ENCODE assay signal across 9 cellular contexts in genomic region chr3:14460342-14461005, GRCh38. TPM values are rescaled to one million over a fixed set of nuclear protein-coding genes. Genes with fewer than 3 reads are reported as not detected.
DNase-seq lines count a peak whose midpoint lies in the region; ATAC-seq, FAIRE-seq and TF ChIP-seq lines count a peak whose summit lies in the region.
"Had no signal": no experiment of that assay in that cellular context is flagged by ENCODE, and none has a peak within 500 bp of the region (broad histone marks: within the 10 kb centered on the region; RNA-seq: fewer than 3 reads in every experiment).

No MANE protein-coding gene starts in this region.

- H3K9me2 ChIP-seq in HCT116 (ENCODE audit: insufficient read depth), result no peaks in the 10 kb centered on the region

- H2AFZ ChIP-seq in HCT116 (ENCODE audit: low read depth, low read length, poor library complexity, severe bottlenecking), result no peak overlapping the region
- H2AFZ ChIP-seq: parathyroid adenoma had no signal

- RAD21 ChIA-PET in HCT116 (lab: Charles Lee; ENCODE audit: low non-redundant PET in 1 of 2, low total read pairs in 2 of 2, uncharacterized antibody in 2 of 2, unreplicated experiment in 2 of 2), result interaction anchor here in 1 of 2 experiments (1.7 kb wide), 1 partner anchor 257 kb away, joined by 7 read pairs; no protein-coding TSS in a partner anchor

- H3K9ac ChIP-seq in HCT116 (ENCODE audit: low read length), result no peak overlapping the region
- H3K9ac ChIP-seq: parathyroid adenoma had no signal

- no peaks in the 10 kb centered on the region for H3K9me3 ChIP-seq in HCT116 (ENCODE audit: control insufficient read depth in 1 of 2, insufficient read depth in 1 of 2, low read depth in 1 of 2, low read length in 2 of 2)
- no peaks in the 10 kb centered on the region for H3K9me3 ChIP-seq in adrenal gland (replicated peaks in 1 of 3)
- H3K9me3 ChIP-seq in heart right ventricle, result no peaks in the 10 kb centered on the region
- H3K9me3 ChIP-seq in gastrocnemius medialis, result no peaks in the 10 kb centered on the region

- DNase-seq in HCT116 (ENCODE audit: low read depth, low spot score) (no peak), adrenal gland (peak; percentile 63 to 87 (median 82)), heart right ventricle (peak; percentile 78 to 83), gastrocnemius medialis (peak; percentile 52 to 80), GM12892 (ENCODE audit: insufficient read length) (no peak), NCI-H2107 treated with DMSO at 0.1 percent for 48 hours (lab: John Stamatoyannopoulos, UW; ENCODE audit: unreplicated experiment) (no peak), NCI-H1694 treated with DMSO at 0.1 percent for 48 hours (lab: John Stamatoyannopoulos, UW) (no peak)

- intact Hi-C loops in HCT116 (cut with micrococcal nuclease) (loop anchor here (1.0 to 2.0 kb wide), 3 partner anchors 199 to 564 kb away; no protein-coding TSS in a partner anchor), adrenal gland (cut with DNase I) (loop anchor here in 1 of 2 donors (5.0 kb wide), 1 partner anchor 63 kb away; no protein-coding TSS in a partner anchor), heart right ventricle (cut with DNase I) (loop anchor here in 7 of 10 donors (2.0 to 10.0 kb wide), 7 partner anchors 58 to 806 kb away; partner anchors contain the start of gene SLC6A6 (in 2 of the 7)), gastrocnemius medialis (cut with DNase I; ENCODE audit: low total_unique reads) (loop anchor here (2.0 to 10.0 kb wide), 2 partner anchors 258 to 566 kb away; no protein-coding TSS in a partner anchor)

- in situ Hi-C loops in gastrocnemius medialis (cut with MboI; ENCODE audit: low sequenced_read_pairs in 4 of 4), result loop anchor here (5.0 to 25.0 kb wide), 5 partner anchors 56 to 573 kb away; partner anchors contain the start of genes SLC6A6 (in 2 of the 4) and WNT7A (in 2 of the 4)

- POLR2A ChIA-PET in HCT116 (lab: Charles Lee), result no interaction called here

- ATAC-seq in HCT116 (no peak), heart right ventricle (peak; percentile 65 to 94 (median 90)), gastrocnemius medialis (peak; percentile 78 to 80), HG02763 (IDR thresholded peaks at IDR 0.05; ENCODE audit: unreplicated experiment) (no peak)

- TF ChIP-seq CTCF in HCT116 (IDR thresholded peaks at IDR 0.05 in 2 of 3, conservative IDR thresholded peaks at IDR 0.05 in 1 of 3; ENCODE audit: borderline replicate concordance in 1 of 3, insufficient read depth in 1 of 3, low read depth in 2 of 3, low read length in 2 of 3), result no peak
- TF ChIP-seq CTCF in adrenal gland (IDR thresholded peaks at IDR 0.05), result no peak
- TF ChIP-seq CTCF in heart right ventricle (IDR thresholded peaks at IDR 0.05), result no peak
- TF ChIP-seq CTCF in gastrocnemius medialis (IDR thresholded peaks at IDR 0.05 in 4 of 5, conservative IDR thresholded peaks at IDR 0.05 in 1 of 5), result no peak

- TSS peak; percentile 18 for BruUV-seq in HCT116 (replicated peaks; lab: Mats Ljungman, UMichigan)

- 38 to 66% (median 46%) methylated on average over 7 to 9 of the region's 9 CpGs for WGBS in adrenal gland, 4 donors
- WGBS in heart right ventricle, 2 donors, result 48 to 52% methylated on average over 9 of the region's 9 CpGs

- peaks cover 11 to 21% of the 10 kb centered on the region in 2 experiments; a peak in 3 of 4 replicates for H3K36me3 ChIP-seq in HCT116 (ENCODE audit: control insufficient read depth in 1 of 2, insufficient read depth in 2 of 2, low read length in 2 of 2)
- peaks cover 0 to 48% of the 10 kb centered on the region in 2 donors for H3K36me3 ChIP-seq in adrenal gland (replicated peaks in 1 of 2)
- H3K36me3 ChIP-seq in heart right ventricle, result peaks cover 0 to 98% (median under 1%) of the 10 kb centered on the region in 9 donors
- H3K36me3 ChIP-seq in gastrocnemius medialis, result peaks cover 0 to 59% of the 10 kb centered on the region in 2 donors

- no peak overlapping the region for H3K27ac ChIP-seq in HCT116 (ENCODE audit: low read depth, low read length)
- peak overlapping the region in 4 of 5 donors; percentile 7 to 67 (median 46) for H3K27ac ChIP-seq in adrenal gland
- H3K27ac ChIP-seq in heart right ventricle, result peak overlapping the region in 6 of 10 donors; percentile 10 to 44 (median 22)
- H3K27ac ChIP-seq in gastrocnemius medialis, result peak overlapping the region; percentile 41 to 66 (median 60)
- H3K27ac ChIP-seq: parathyroid adenoma had no signal

- H3K4me2 ChIP-seq in HCT116 (ENCODE audit: low read length), result no peak overlapping the region

- CTCF ChIA-PET in HCT116 (lab: Charles Lee), result interaction anchor here (0.7 to 1.1 kb wide), 3 partner anchors 199 to 257 kb away, joined by 3 to 12 read pairs (median 7); no protein-coding TSS in a partner anchor

- H4K20me1 ChIP-seq in HCT116 (ENCODE audit: insufficient read depth), result no peaks in the 10 kb centered on the region

- H3K4me3 ChIP-seq in HCT116 (replicated peaks in 1 of 2; ENCODE audit: low read depth in 1 of 2, low read length in 2 of 2), result no peak overlapping the region
- no peak overlapping the region for H3K4me3 ChIP-seq in adrenal gland
- H3K4me3 ChIP-seq in heart right ventricle, result no peak overlapping the region
- H3K4me3 ChIP-seq in gastrocnemius medialis, result no peak overlapping the region

- FAIRE-seq in GM12892 (lab: Jason Lieb, UNC), result no peak

- TF ChIP-seq RAD21 in HCT116 (IDR thresholded peaks at IDR 0.05; ENCODE audit: low read depth), result no peak

- no peak for TF ChIP-seq POLR2A in HCT116 (IDR thresholded peaks at IDR 0.05; ENCODE audit: borderline replicate concordance, extremely low read depth, insufficient read depth, insufficient read length)
- TF ChIP-seq POLR2A in adrenal gland (IDR thresholded peaks at IDR 0.05), result no peak
- TF ChIP-seq POLR2A in gastrocnemius medialis (IDR thresholded peaks at IDR 0.05), result no peak
- TF ChIP-seq POLR2A in GM12892 (IDR thresholded peaks at IDR 0.05; ENCODE audit: low read depth, low read length), result no peak

- H3K4me1 ChIP-seq in HCT116 (ENCODE audit: control insufficient read depth in 1 of 2, insufficient read depth in 2 of 2, low read length in 2 of 2) (no peaks in the 10 kb centered on the region), adrenal gland (replicated peaks in 1 of 2) (peaks cover 8 to 13% of the 10 kb centered on the region in 2 donors), heart right ventricle (peaks cover 2 to 46% (median 28%) of the 10 kb centered on the region in 9 donors), gastrocnemius medialis (peaks cover 11 to 15% of the 10 kb centered on the region in 2 donors)
- H3K4me1 ChIP-seq: parathyroid adenoma had no signal

- no peaks in the 10 kb centered on the region for H3K79me2 ChIP-seq in HCT116 (ENCODE audit: insufficient read depth, low read length)
- H3K79me2 ChIP-seq: parathyroid adenoma had no signal

- H3K27me3 ChIP-seq in HCT116 (ENCODE audit: insufficient read depth, low read length) (no peaks in the 10 kb centered on the region), adrenal gland (no peaks in the 10 kb centered on the region), heart right ventricle (peaks cover 0 to 39% (median 7%) of the 10 kb centered on the region in 7 donors), gastrocnemius medialis (no peaks in the 10 kb centered on the region)

TF ChIP-seq in HCT116, 20 proteins besides CTCF, POLR2A, EP300 and RAD21:
- TF ChIP-seq SP1 (IDR thresholded peaks at IDR 0.05; ENCODE audit: low read depth), result no peak
- no peak for TF ChIP-seq YY1 (IDR thresholded peaks at IDR 0.05; ENCODE audit: extremely low read depth, insufficient replicate concordance, low read depth, low read length)
- TF ChIP-seq MAX (IDR thresholded peaks at IDR 0.05), result no peak
- no peak for TF ChIP-seq EZH2phosphoT487 (IDR thresholded peaks at IDR 0.05; ENCODE audit: borderline replicate concordance)
- TF ChIP-seq EGR1 (IDR thresholded peaks at IDR 0.05; ENCODE audit: low read depth), result no peak
- TF ChIP-seq ZFX (IDR thresholded peaks at IDR 0.05), result no peak
- TF ChIP-seq SIN3A (IDR thresholded peaks at IDR 0.05; ENCODE audit: low read depth), result no peak
- no peak for TF ChIP-seq ZNF274 (IDR thresholded peaks at IDR 0.05; ENCODE audit: low read depth, low read length)
- TF ChIP-seq EZH2 (IDR thresholded peaks at IDR 0.05), result no peak
- no peak for TF ChIP-seq POLR2AphosphoS5 (IDR thresholded peaks at IDR 0.05; ENCODE audit: low read depth, low read length)
TF ChIP-seq in HCT116: peak in this region for 0.

RNA-seq across cellular contexts. Expression of gene SLC6A6, which starts 58.1 kb away (rescaled TPM):
- total RNA-seq in HCT116 (2021; ENCODE audit: unreplicated experiment) (36.3 TPM), adrenal gland (100 to 1,000 TPM in 3 of 8 donors, 10 to 100 TPM in 5; 71.8 to 197 (median 90.6) TPM), heart right ventricle (10 to 100 TPM; 11.4 to 68.7 (median 44.0) TPM), gastrocnemius medialis (100 to 1,000 TPM in 2 of 4 donors, 10 to 100 TPM in 2; 42.1 to 119 (median 88.7) TPM)
- polyA plus RNA-seq in HCT116 (2012), result 23.0 and 33.5 TPM in 2 replicates
- polyA plus RNA-seq in adrenal gland (10 to 100 TPM; 10.6 to 80.8 (median 13.0) TPM), heart right ventricle (10 to 100 TPM in 1 of 2 donors, 1 to 10 TPM in 1; 7.7 to 55.4 TPM)
- 15.9 TPM for polyA plus RNA-seq in GM12892 (2012; ENCODE audit: missing spikeins)

Comparison
In these comparisons a context has a peak if more than half of its experiments do, and no peak if none do; other contexts are left out.
1. ATAC-seq: peak in heart right ventricle (8 of 8) and gastrocnemius medialis (2 of 2); none in HCT116 (single experiment) and HG02763 (single experiment).
2. DNase-seq: peak in adrenal gland (7 of 7), heart right ventricle (2 of 2) and gastrocnemius medialis (2 of 2); none in HCT116 (single experiment), GM12892 (single experiment), NCI-H2107 treated with DMSO at 0.1 percent for 48 hours (single experiment) and NCI-H1694 treated with DMSO at 0.1 percent for 48 hours (single experiment).